ENCODE assay signal across 8 cellular contexts in genomic region chr1:11719313-11720032, GRCh38. TPM values are rescaled to one million over a fixed set of nuclear protein-coding genes. Genes with fewer than 3 reads are reported as not detected.
DNase-seq lines count a peak whose midpoint lies in the region; ATAC-seq and TF ChIP-seq lines count a peak whose summit lies in the region.

No MANE protein-coding gene starts in this region.

- H3K4me2 ChIP-seq in neuronal stem cell (ENCODE audit: insufficient read depth, low read length, poor library complexity, severe bottlenecking) = peak overlapping the region; percentile 52

- WGBS in neuronal stem cell (ENCODE audit: extremely low coverage in 2 of 2, insufficient read length in 2 of 2, insufficient replicate concordance in 1 of 2), 2 donors = no CpG with 5 or more reads among the region's 44 CpGs
- WGBS in stomach, 5 donors = 4 to 16% (median 6%) methylated on average over 32 to 44 of the region's 44 CpGs

- ATAC-seq in RWPE2 (ENCODE audit: low read depth) = peak; percentile 49
- no peak for ATAC-seq in GM21717 (IDR thresholded peaks at IDR 0.05; ENCODE audit: unreplicated experiment)

- H2BK5ac ChIP-seq in neuronal stem cell (ENCODE audit: low read length) = peak overlapping the region; percentile 11

- no peak overlapping the region for H3K9ac ChIP-seq in neuronal stem cell (ENCODE audit: low read depth, low read length, poor library complexity)

- H2BK120ac ChIP-seq in neuronal stem cell (ENCODE audit: low read depth, low read length) = no peak overlapping the region

- H3K23ac ChIP-seq in neuronal stem cell (ENCODE audit: low read depth, low read length, poor library complexity) = peak overlapping the region; percentile 83

- TF ChIP-seq CTCF in GM12872 (IDR thresholded peaks at IDR 0.05; ENCODE audit: insufficient read depth, low read depth, low read length) (peak; percentile 98), RWPE2 (IDR thresholded peaks at IDR 0.05; ENCODE audit: poor library complexity, severe bottlenecking) (peak; percentile 95), stomach (IDR thresholded peaks at IDR 0.05) (peak in 5 of 7 experiments; percentile 88 to 96 (median 95))

- no peak overlapping the region for H2AFZ ChIP-seq in neuronal stem cell (ENCODE audit: low read length)

- H3K4me1 ChIP-seq in RWPE2 (ENCODE audit: insufficient read depth, poor library complexity, severe bottlenecking) (no peaks in the 10 kb centered on the region), neuronal stem cell (ENCODE audit: control insufficient read depth in 2 of 2, insufficient read depth in 1 of 2, low read depth in 1 of 2, low read length in 2 of 2) (no peaks in the 10 kb centered on the region), stomach (peaks cover 0 to 43% (median 20%) of the 10 kb centered on the region in 4 donors)

- no peak overlapping the region for H2AK5ac ChIP-seq in neuronal stem cell (ENCODE audit: low read depth, low read length)

- DNase-seq in HuH-7 (ENCODE audit: low spot score) = peak; percentile 64
- DNase-seq in RWPE2 (ENCODE audit: low spot score) = no peak
- DNase-seq in activated T-helper 9 cell treated with anti-CD3 and anti-CD28 coated beads, Interleukin-2, amount 50 U/mL, for 16 hours (ENCODE audit: low read depth) = peak; percentile 79
- peak; percentile 53 for DNase-seq in fibroblast of the conjunctiva (ENCODE audit: low read depth)
- peak; percentile 48 for DNase-seq in neuronal stem cell (ENCODE audit: low spot score)
- DNase-seq in stomach = peak; percentile 88

- H3K18ac ChIP-seq in neuronal stem cell (ENCODE audit: low read length) = peak overlapping the region; percentile 53

- H3K27ac ChIP-seq in RWPE2 (ENCODE audit: poor library complexity, severe bottlenecking) (no peak overlapping the region), neuronal stem cell (replicated peaks; ENCODE audit: low read length) (no peak overlapping the region), stomach (peak overlapping the region; percentile 61 to 87 (median 77))

- H3K79me1 ChIP-seq in neuronal stem cell (ENCODE audit: low read depth, low read length) = no peaks in the 10 kb centered on the region

- no peaks in the 10 kb centered on the region for H3K27me3 ChIP-seq in RWPE2 (ENCODE audit: insufficient read depth, poor library complexity, severe bottlenecking)
- no peaks in the 10 kb centered on the region for H3K27me3 ChIP-seq in neuronal stem cell (ENCODE audit: control insufficient read depth in 3 of 3, insufficient read depth in 3 of 3, low read depth in 1 of 3, low read length in 3 of 3)
- peaks cover 0 to 5% (median 0%) of the 10 kb centered on the region in 3 donors for H3K27me3 ChIP-seq in stomach

- no peak overlapping the region for H4K8ac ChIP-seq in neuronal stem cell (ENCODE audit: low read depth, low read length)

- no peak overlapping the region for H2BK15ac ChIP-seq in neuronal stem cell (ENCODE audit: low read length)

- no peak overlapping the region for H4K91ac ChIP-seq in neuronal stem cell (ENCODE audit: low read depth, low read length, poor library complexity)

- no peak overlapping the region for H3K4ac ChIP-seq in neuronal stem cell (ENCODE audit: low read length)

- peak overlapping the region; percentile 9 for H3K4me3 ChIP-seq in RWPE2 (ENCODE audit: severe bottlenecking)
- H3K4me3 ChIP-seq in neuronal stem cell (ENCODE audit: low read length in 2 of 2) = no peak overlapping the region
- H3K4me3 ChIP-seq in stomach = peak overlapping the region; percentile 36 to 53 (median 47)

- no peak overlapping the region for H2BK12ac ChIP-seq in neuronal stem cell (ENCODE audit: low read length)

- H3K36me3 ChIP-seq in RWPE2 (ENCODE audit: low read depth) = no peaks in the 10 kb centered on the region
- H3K36me3 ChIP-seq in neuronal stem cell (replicated peaks in 1 of 2; ENCODE audit: control insufficient read depth in 2 of 2, insufficient read depth in 2 of 2, low read length in 2 of 2) = peaks cover 0 to 76% of the 10 kb centered on the region in 2 donors
- H3K36me3 ChIP-seq in stomach = no peaks in the 10 kb centered on the region

- no peak for TF ChIP-seq POLR2A in stomach (IDR thresholded peaks at IDR 0.05)

- intact Hi-C loops in stomach (cut with DNase I; ENCODE audit: low total_unique reads) = loop anchor here (5.0 kb wide), 2 partner anchors 57 to 72 kb away; partner anchors contain the start of gene FBXO6

- H3K9me3 ChIP-seq in RWPE2 (ENCODE audit: severe bottlenecking) (no peaks in the 10 kb centered on the region), neuronal stem cell (replicated peaks in 1 of 2; ENCODE audit: control insufficient read depth in 2 of 2, insufficient read depth in 1 of 2, low read depth in 1 of 2, low read length in 2 of 2) (no peaks in the 10 kb centered on the region), stomach (no peaks in the 10 kb centered on the region)

- no peak overlapping the region for H3K14ac ChIP-seq in neuronal stem cell (ENCODE audit: low read length)

- TF ChIP-seq EP300 in stomach (IDR thresholded peaks at IDR 0.05) = no peak

RNA-seq across cellular contexts. Expression of gene AGTRAP, which starts 16.5 kb away (rescaled TPM):
- polyA plus RNA-seq in neuronal stem cell (2013, experiment 1 of 2) = 40.4 TPM
- 41.2 TPM for polyA plus RNA-seq in neuronal stem cell (2013, experiment 2 of 2)
- 10 to 100 TPM in 4 of 5 donors, 1 to 10 TPM in 1; 4.1 to 76.3 (median 21.6) TPM for total RNA-seq in stomach
- polyA plus RNA-seq in stomach = 10 to 100 TPM; 27.8 to 60.3 (median 32.6) TPM

RNA-seq across cellular contexts. Expression of gene DRAXIN, which starts 28.0 kb away (rescaled TPM):
- polyA plus RNA-seq in neuronal stem cell (2013, experiment 1 of 2) = 9.5 TPM
- polyA plus RNA-seq in neuronal stem cell (2013, experiment 2 of 2) = 9.7 TPM
- under 1 TPM in 1 of 5 donors, not detected in 4; 0.18 TPM for total RNA-seq in stomach
- polyA plus RNA-seq in stomach = under 1 TPM in 2 of 3 donors, not detected in 1; 0.03 to 0.06 TPM

RNA-seq across cellular contexts. Expression of gene MAD2L2, which starts 38.5 kb away (rescaled TPM):
- polyA plus RNA-seq in neuronal stem cell (2013, experiment 1 of 2) = 132 TPM
- 126 TPM for polyA plus RNA-seq in neuronal stem cell (2013, experiment 2 of 2)
- total RNA-seq in stomach = 10 to 100 TPM in 3 of 5 donors, 1 to 10 TPM in 2; 7.2 to 23.9 (median 14.3) TPM
- 10 to 100 TPM; 45.6 to 54.4 (median 47.3) TPM for polyA plus RNA-seq in stomach

RNA-seq across cellular contexts. Expression of gene C1orf167, which starts 42.5 kb away (rescaled TPM):
- polyA plus RNA-seq in neuronal stem cell (2013, experiment 1 of 2) = 0.77 TPM
- 0.60 TPM for polyA plus RNA-seq in neuronal stem cell (2013, experiment 2 of 2)
- 1 to 10 TPM in 1 of 5 donors, not detected in 4; 1.6 TPM for total RNA-seq in stomach
- 1 to 10 TPM in 2 of 3 donors, not detected in 1; 2.0 to 4.7 TPM for polyA plus RNA-seq in stomach

RNA-seq across cellular contexts. Expression of gene FBXO6, which starts 55.5 kb away (rescaled TPM):
- 1.4 TPM for polyA plus RNA-seq in neuronal stem cell (2013, experiment 1 of 2)
- polyA plus RNA-seq in neuronal stem cell (2013, experiment 2 of 2) = 1.5 TPM
- 1 to 10 TPM in 4 of 5 donors, not detected in 1; 1.2 to 9.1 (median 7.1) TPM for total RNA-seq in stomach
- 10 to 100 TPM; 14.1 to 15.7 (median 15.0) TPM for polyA plus RNA-seq in stomach

Comparison
In these comparisons a context has a peak if more than half of its experiments do, and no peak if none do; other contexts are left out.
1. H3K27ac ChIP-seq: peak in stomach (5 of 5); none in RWPE2 (single experiment) and neuronal stem cell (single experiment).
2. H3K4me3 ChIP-seq: peak in RWPE2 (single experiment) and stomach (4 of 4); none in neuronal stem cell (0 of 2).
3. Peak in every context shown above with its lines, with median percentiles within 50 percentile points of each other: CTCF ChIP-seq.